8 cellular contexts compared by ENCODE assay signal in genomic region chr11:117072517-117073218, GRCh38. TPM values are rescaled to one million over a fixed set of nuclear protein-coding genes. Genes with fewer than 3 reads are reported as not detected.
DNase-seq lines count a peak whose midpoint lies in the region; ATAC-seq, FAIRE-seq and TF ChIP-seq lines count a peak whose summit lies in the region.

No MANE protein-coding gene starts in this region.

- FAIRE-seq in GM12878 (lab: Jason Lieb, UNC) (no peak), HepG2 (lab: Jason Lieb, UNC) (peak; percentile 64)

- peak; percentile 70 for ATAC-seq in GM12878
- ATAC-seq in HepG2, result peak; percentile 38
- ATAC-seq in GM21825 (IDR thresholded peaks at IDR 0.05; ENCODE audit: unreplicated experiment), result no peak
- ATAC-seq in HG02981 (IDR thresholded peaks at IDR 0.05; ENCODE audit: unreplicated experiment), result no peak

- H3K27me3 ChIP-seq in MG63 (no peaks in the 10 kb centered on the region), GM12878 (replicated peaks in 1 of 2; ENCODE audit: control insufficient read depth in 2 of 2, insufficient read depth in 2 of 2, low read length in 1 of 2) (no peaks in the 10 kb centered on the region), HepG2 (ENCODE audit: control insufficient read depth in 1 of 2, insufficient read depth in 2 of 2, low read length in 2 of 2) (no peaks in the 10 kb centered on the region)

- H3K9me3 ChIP-seq in MG63 (no peaks in the 10 kb centered on the region), GM12878 (replicated peaks; ENCODE audit: control insufficient read depth, insufficient read depth, low read length) (no peaks in the 10 kb centered on the region), HepG2 (ENCODE audit: low read length) (no peaks in the 10 kb centered on the region)

- H3K4me1 ChIP-seq in GM12878 (ENCODE audit: control insufficient read depth, insufficient read depth, low read length) (peaks cover 37% of the 10 kb centered on the region), HepG2 (ENCODE audit: insufficient read depth, low read length) (peaks cover 66% of the 10 kb centered on the region)

- in situ Hi-C loops in GM12878 (cut with MboI), result no loop called here
- in situ Hi-C loops in HepG2 (cut with HindIII; ENCODE audit: extremely low pct_ligation_motif_present, low pct_unique_long_range_greater_than_20kb), result no loop called here

- SMC1A ChIA-PET in GM12878 (lab: Charles Lee; ENCODE audit: uncharacterized antibody, unreplicated experiment), result interaction anchor here (0.6 to 7.3 kb wide), 12 partner anchors 8 to 176 kb away, joined by 3 to 73 read pairs (median 4); partner anchors contain the start of gene SIK3

- H3K4me2 ChIP-seq in GM12878 (ENCODE audit: control insufficient read depth, insufficient read depth) (no peak overlapping the region), HepG2 (ENCODE audit: low read depth, low read length) (peak overlapping the region; percentile 28)

- TF ChIP-seq CTCF in GM12878 (IDR thresholded peaks at IDR 0.05 in 2 of 3, conservative IDR thresholded peaks at IDR 0.05 in 1 of 3; ENCODE audit: control insufficient read depth in 2 of 3, extremely low read depth in 1 of 3, insufficient read depth in 1 of 3, low read depth in 3 of 3, low read length in 3 of 3), result no peak
- TF ChIP-seq CTCF in HepG2 (CRISPR knock-in tag; IDR thresholded peaks at IDR 0.05), result no peak

- H3K9ac ChIP-seq in GM12878 (ENCODE audit: control insufficient read depth, insufficient read depth, low read length), result no peak overlapping the region
- no peak overlapping the region for H3K9ac ChIP-seq in HepG2 (ENCODE audit: insufficient read depth, low read depth, low read length)

- RAD21 ChIA-PET in GM12878 (lab: Charles Lee; ENCODE audit: unreplicated experiment), result interaction anchor here (0.6 to 2.0 kb wide), 9 partner anchors 10 to 159 kb away, joined by 3 to 12 read pairs (median 4); partner anchors contain the start of gene PCSK7

- CTCF ChIA-PET in GM12878 (lab: Yijun Ruan, JAX) (interaction anchor here (1.2 to 2.3 kb wide), 7 partner anchors 8 to 192 kb away, joined by 3 to 7 read pairs (median 6); no protein-coding TSS in a partner anchor), HepG2 (lab: Yijun Ruan, JAX; ENCODE audit: low intra/inter-chr PET ratio, low total read pairs) (no interaction called here)

- POLR2A ChIA-PET in GM12878 (lab: Charles Lee), result interaction anchor here (0.9 to 1.5 kb wide), 7 partner anchors 17 to 106 kb away, joined by 3 to 6 read pairs (median 4); partner anchors contain the start of gene SIDT2
- POLR2A ChIA-PET in HepG2 (lab: Yijun Ruan, JAX), result no interaction called here

- H3K4me3 ChIP-seq in MG63 (no peak overlapping the region), GM12878 (no peak overlapping the region), HepG2 (replicated peaks in 1 of 3; ENCODE audit: insufficient read depth in 1 of 3, low read depth in 2 of 3, low read length in 3 of 3) (no peak overlapping the region)

- no peak for TF ChIP-seq EP300 in GM12878 (IDR thresholded peaks at IDR 0.05; ENCODE audit: borderline replicate concordance in 1 of 2, control insufficient read depth in 1 of 2, low read depth in 2 of 2, low read length in 2 of 2)
- peak; percentile 71 to 89 for TF ChIP-seq EP300 in HepG2 (IDR thresholded peaks at IDR 0.05; ENCODE audit: low read depth in 2 of 2, low read length in 2 of 2)
- peak; percentile 76; the same call in 1 of the 2 replicates for TF ChIP-seq EP300 in HepG2 (CRISPR knock-in tag; IDR thresholded peaks at IDR 0.05; ENCODE audit: borderline replicate concordance)

- H3K27ac ChIP-seq in GM12878 (ENCODE audit: control insufficient read depth, insufficient read depth) (no peak overlapping the region), HepG2 (ENCODE audit: extremely low read length, insufficient read depth, low read length) (no peak overlapping the region)

- TF ChIP-seq RAD21 in GM12878 (IDR thresholded peaks at IDR 0.05; ENCODE audit: insufficient read depth, low read depth, low read length), result no peak
- TF ChIP-seq RAD21 in HepG2 (CRISPR knock-in tag; IDR thresholded peaks at IDR 0.05), result no peak

- H3K79me2 ChIP-seq in GM12878 (ENCODE audit: control insufficient read depth, insufficient read depth, low read length), result peaks cover 38% of the 10 kb centered on the region
- peaks cover 38% of the 10 kb centered on the region for H3K79me2 ChIP-seq in HepG2 (ENCODE audit: insufficient read depth, low read length)

- BruUV-seq in GM12878 (replicated peaks; lab: Mats Ljungman, UMichigan) (no TSS peak), HepG2 (replicated peaks; lab: Mats Ljungman, UMichigan) (no TSS peak)

- H4K20me1 ChIP-seq in GM12878 (ENCODE audit: control insufficient read depth, insufficient read depth) (no peaks in the 10 kb centered on the region), HepG2 (ENCODE audit: insufficient read depth, low read length) (peaks cover 81% of the 10 kb centered on the region)

- intact Hi-C loops in GM12878 (cut with micrococcal nuclease; ENCODE audit: unreplicated experiment) (loop anchor here (1.0 kb wide), 1 partner anchor 8 kb away; no protein-coding TSS in a partner anchor), HepG2 (cut with micrococcal nuclease; ENCODE audit: unreplicated experiment) (no loop called here)

- H2AFZ ChIP-seq in GM12878 (ENCODE audit: control insufficient read depth, low read depth, low read length) (no peak overlapping the region), HepG2 (ENCODE audit: low read length) (no peak overlapping the region)

- no peaks in the 10 kb centered on the region for H3K36me3 ChIP-seq in MG63
- no peaks in the 10 kb centered on the region for H3K36me3 ChIP-seq in GM12878 (ENCODE audit: control insufficient read depth in 2 of 2, insufficient read depth in 2 of 2, low read length in 1 of 2)
- no peaks in the 10 kb centered on the region for H3K36me3 ChIP-seq in HepG2 (replicated peaks in 1 of 2; ENCODE audit: control insufficient read depth in 1 of 2, insufficient read depth in 2 of 2, low read length in 2 of 2)

- WGBS in GM12878 (ENCODE audit: insufficient coverage, insufficient replicate concordance, low lambda C conversion rate, missing lambda C conversion rate), result 100% methylated on average over 3 of the region's 3 CpGs
- 23% methylated on average over 3 of the region's 3 CpGs for WGBS in HepG2 (ENCODE audit: low lambda C conversion rate)

- TF ChIP-seq POLR2A in GM12878 (IDR thresholded peaks at IDR 0.05; ENCODE audit: low read depth, low read length) (no peak), HepG2 (IDR thresholded peaks at IDR 0.05; ENCODE audit: insufficient read depth in 1 of 2, low read depth in 2 of 2, low read length in 2 of 2) (no peak)

- peak; percentile 82 for DNase-seq in GM04504 (ENCODE audit: low read depth)
- DNase-seq in MG63, result peak; percentile 17
- DNase-seq in GM12878 (ENCODE audit: low read depth, low spot score), result peak; percentile 45
- DNase-seq in HepG2 (ENCODE audit: low spot score), result peak; percentile 93
- DNase-seq in NCI-H345 treated with DMSO at 0.1 percent for 48 hours (lab: John Stamatoyannopoulos, UW; ENCODE audit: unreplicated experiment), result no peak
- DNase-seq in DMS153 (lab: John Stamatoyannopoulos, UW), result no peak

TF ChIP-seq in GM12878, 131 proteins besides CTCF, POLR2A, EP300 and RAD21 (continues in another document):
- TF ChIP-seq NR2F1 (conservative IDR thresholded peaks at IDR 0.05), result peak; percentile 58

TF ChIP-seq in HepG2, 621 proteins besides CTCF, POLR2A, EP300 and RAD21 (continues in another document):
- TF ChIP-seq FOXK1 (CRISPR knock-in tag; IDR thresholded peaks at IDR 0.05; ENCODE audit: borderline replicate concordance, low read depth), result peak; percentile 50; the same call in 1 of the 2 replicates

RNA-seq across cellular contexts. Expression of gene SIK3, which starts 25.6 kb away (rescaled TPM):
- total RNA-seq in MG63 (2014; rRNA removed; shearing (Covaris generic); ENCODE audit: low replicate concordance), result 4.1 and 4.3 TPM in 2 replicates
- 171 and 172 TPM in 2 replicates for total RNA-seq in GM12878 (2013; cell fraction: nucleolus; rRNA removed)
- total RNA-seq in GM12878 (2014; rRNA removed) (13.2 and 15.6 TPM in 2 replicates), GM12878 (2014; rRNA removed; fragmentation: Illumina TruSeq; extraction: Trizol) (10.7 and 12.1 TPM in 2 replicates), GM12878 (2021) (24.5 and 31.9 TPM in 2 replicates), HepG2 (2016; rRNA removed; fragmentation: Illumina TruSeq; extraction: Trizol) (9.8 and 11.3 TPM in 2 replicates)
- 10.1 TPM for polyA plus RNA-seq in GM12878 (2011; ENCODE audit: low read depth)
- polyA plus RNA-seq in GM12878 (2011; rRNA removed) (10.4 and 11.4 TPM in 2 replicates), GM12878 (2014; fragmentation: Illumina TruSeq; extraction: Trizol) (14.5 and 16.9 TPM in 2 replicates), GM12878 (2014; fragmentation: Nextera tagmentation; extraction: Ambion mirVana) (1 to 10 TPM; 2.5 to 2.6 TPM), GM12878 (2014; rRNA removed) (14.8 and 15.4 TPM in 2 replicates), GM12878 (2016; fragmentation: Nextera tagmentation; extraction: Ambion mirVana) (10 to 100 TPM in 1 of 2 experiments, 1 to 10 TPM in 1; 2.5 to 10.8 TPM), HepG2 (2011; rRNA removed) (5.7 and 8.0 TPM in 2 replicates)
- polyA plus RNA-seq in GM12878 (2011; cell fraction: cytosol; rRNA removed), result 12.4 and 14.7 TPM in 2 replicates
- polyA plus RNA-seq in GM12878 (2011; cell fraction: nucleus; rRNA removed), result 43.4 and 58.1 TPM in 2 replicates
- 12.7 and 13.7 TPM in 2 replicates for polyA plus RNA-seq in GM12878 (2012)
- polyA minus RNA-seq in GM12878 (2011; rRNA and poly(A)+ RNA removed), result 34.7 and 37.3 TPM in 2 replicates
- 14.4 and 16.5 TPM in 2 replicates for polyA minus RNA-seq in GM12878 (2011; cell fraction: cytosol; rRNA and poly(A)+ RNA removed)
- 44.2 and 64.9 TPM in 2 replicates for polyA minus RNA-seq in GM12878 (2011; cell fraction: nucleus; rRNA and poly(A)+ RNA removed)
- 6.0 and 6.1 TPM in 2 replicates for total RNA-seq in HepG2 (2016; cell fraction: cytosol; rRNA removed; fragmentation: Illumina TruSeq; extraction: Trizol; ENCODE audit: low read depth)
- total RNA-seq in HepG2 (2016; cell fraction: insoluble cytoplasmic fraction; rRNA removed; fragmentation: Illumina TruSeq; extraction: Trizol), result 9.5 and 11.9 TPM in 2 replicates
- 9.6 and 12.4 TPM in 2 replicates for total RNA-seq in HepG2 (2016; cell fraction: membrane; rRNA removed; fragmentation: Illumina TruSeq; extraction: Trizol)
- total RNA-seq in HepG2 (2016; cell fraction: nucleus; rRNA removed; fragmentation: Illumina TruSeq; extraction: Trizol), result 23.0 and 23.2 TPM in 2 replicates
- polyA plus RNA-seq in HepG2 (2011; cell fraction: cytosol; rRNA removed), result 4.5 and 4.9 TPM in 2 replicates
- 27.4 and 30.5 TPM in 2 replicates for polyA plus RNA-seq in HepG2 (2011; cell fraction: nucleus; rRNA removed)
- polyA plus RNA-seq in HepG2 (2012), result 16.2 and 16.5 TPM in 2 replicates
- 2.3 and 2.6 TPM in 2 replicates for polyA plus RNA-seq in HepG2 (2016; cell fraction: cytosol; fragmentation: Illumina TruSeq; extraction: Trizol; ENCODE audit: low read depth)
- polyA plus RNA-seq in HepG2 (2016; cell fraction: insoluble cytoplasmic fraction; fragmentation: Illumina TruSeq; extraction: Trizol; ENCODE audit: low read depth), result 8.4 and 11.2 TPM in 2 replicates
- polyA plus RNA-seq in HepG2 (2016; cell fraction: membrane; fragmentation: Illumina TruSeq; extraction: Trizol; ENCODE audit: low read depth), result 4.2 and 5.0 TPM in 2 replicates
- 23.6 and 25.1 TPM in 2 replicates for polyA plus RNA-seq in HepG2 (2016; cell fraction: nucleus; fragmentation: Illumina TruSeq; extraction: Trizol; ENCODE audit: insufficient read depth, low read depth)
- 13.9 and 17.8 TPM in 2 replicates for polyA minus RNA-seq in HepG2 (2011; rRNA and poly(A)+ RNA removed; ENCODE audit: low replicate concordance)
- polyA minus RNA-seq in HepG2 (2011; cell fraction: cytosol; rRNA and poly(A)+ RNA removed), result 5.2 and 6.9 TPM in 2 replicates
- 37.6 and 53.8 TPM in 2 replicates for polyA minus RNA-seq in HepG2 (2011; cell fraction: nucleus; rRNA and poly(A)+ RNA removed)

Comparison
In these comparisons a context has a peak if more than half of its experiments do, and no peak if none do; other contexts are left out.
1. DNase-seq: peak in GM04504 (single experiment), MG63 (single experiment), GM12878 (single experiment) and HepG2 (single experiment); none in NCI-H345 treated with DMSO at 0.1 percent for 48 hours (single experiment) and DMS153 (single experiment).
2. ATAC-seq: peak in GM12878 (single experiment) and HepG2 (single experiment); none in GM21825 (single experiment) and HG02981 (single experiment).